In genomic region chr1:40058097-40058452, GRCh38 we compare ENCODE assay signal across 12 cellular contexts. TPM values are rescaled to one million over a fixed set of nuclear protein-coding genes. Genes with fewer than 3 reads are reported as not detected.
DNase-seq lines count a peak whose midpoint lies in the region; ATAC-seq and TF ChIP-seq lines count a peak whose summit lies in the region.
"Had no signal": no experiment of that assay in that cellular context is flagged by ENCODE, and none has a peak within 500 bp of the region (broad histone marks: within the 10 kb centered on the region; RNA-seq: fewer than 3 reads in every experiment).

No MANE protein-coding gene starts in this region.

- in situ Hi-C loops in transverse colon (cut with MboI; ENCODE audit: low pct_ligation_motif_present in 1 of 4, low pct_unique_long_range_greater_than_20kb in 1 of 4, low sequenced_read_pairs in 3 of 4), result no loop called here

- DNase-seq in activated naive CD4-positive, alpha-beta T cell (lab: John Stamatoyannopoulos, UW), result no peak
- DNase-seq in activated CD4-positive, alpha-beta memory T cell treated with anti-CD3 and anti-CD28 coated beads, Interleukin-2, amount 10 ng/mL, durations not matched to agents 7 days and 5 days, result no peak
- DNase-seq in right lobe of liver (no peak), transverse colon (no peak), NCI-H510A (lab: John Stamatoyannopoulos, UW) (no peak), NAMALWA (ENCODE audit: low spot score) (no peak), SKM-1 treated with dmso at 0.1 percent for 144 hours (lab: John Stamatoyannopoulos, UW; ENCODE audit: unreplicated experiment) (no peak)
- DNase-seq: GDM1, GOT3, posterior cingulate gyrus had no signal

- no peak for TF ChIP-seq CTCF in right lobe of liver (IDR thresholded peaks at IDR 0.05)
- no peak for TF ChIP-seq CTCF in transverse colon (IDR thresholded peaks at IDR 0.05)

- ATAC-seq in right lobe of liver, result no peak

- H3K36me3 Mint-ChIP-seq in activated naive CD4-positive, alpha-beta T cell treated with anti-CD3 and anti-CD28 coated beads, Interleukin-2, amount 50 U/mL, for 24 hours, result peaks cover 29% of the 10 kb centered on the region
- peaks cover 85% of the 10 kb centered on the region for H3K36me3 Mint-ChIP-seq in activated CD4-positive, alpha-beta memory T cell treated with anti-CD3 and anti-CD28 coated beads, Interleukin-2, amount 10 ng/mL, durations not matched to agents 7 days and 5 days (ENCODE audit: low read depth)

- H3K9me3 ChIP-seq in right lobe of liver, result no peaks in the 10 kb centered on the region
- no peaks in the 10 kb centered on the region for H3K9me3 ChIP-seq in transverse colon

- peak overlapping the region; percentile 90 for H3K27ac Mint-ChIP-seq in activated naive CD4-positive, alpha-beta T cell treated with anti-CD3 and anti-CD28 coated beads, Interleukin-2, amount 50 U/mL, for 24 hours
- peak overlapping the region; percentile 88 for H3K27ac Mint-ChIP-seq in activated CD4-positive, alpha-beta memory T cell treated with anti-CD3 and anti-CD28 coated beads, Interleukin-2, amount 10 ng/mL, durations not matched to agents 7 days and 5 days

- H3K4me1 Mint-ChIP-seq in activated naive CD4-positive, alpha-beta T cell treated with anti-CD3 and anti-CD28 coated beads, Interleukin-2, amount 50 U/mL, for 24 hours, result peaks cover 94% of the 10 kb centered on the region
- H3K4me1 Mint-ChIP-seq in activated CD4-positive, alpha-beta memory T cell treated with anti-CD3 and anti-CD28 coated beads, Interleukin-2, amount 10 ng/mL, durations not matched to agents 7 days and 5 days, result peaks cover 90% of the 10 kb centered on the region

- POLR2A ChIA-PET in activated CD4-positive, alpha-beta memory T cell treated with anti-CD3 and anti-CD28 coated beads, Interleukin-2, amount 10 ng/mL, durations not matched to agents 7 days and 5 days (lab: Charles Lee), result interaction anchor here (1.0 to 12.8 kb wide), 3 partner anchors 12 to 16 kb away, joined by 3 to 253 read pairs (median 13); partner anchors contain the start of gene CAP1

- H3K36me3 ChIP-seq in right lobe of liver, result peaks cover 0 to 34% (median 9%) of the 10 kb centered on the region in 4 donors
- H3K36me3 ChIP-seq in transverse colon, result peaks cover 0 to 26% (median 12%) of the 10 kb centered on the region in 4 donors

- WGBS in right lobe of liver (ENCODE audit: insufficient coverage, low coverage, low lambda C conversion rate, missing lambda C conversion rate), result 73% methylated on average over 1 of the region's 1 CpG
- 89% methylated on average over 1 of the region's 1 CpG; no CpG with 5 or more reads in 1 of the 2 donors for WGBS in transverse colon (ENCODE audit: low coverage in 1 of 2), 2 donors

- TF ChIP-seq EP300 in transverse colon (IDR thresholded peaks at IDR 0.05; ENCODE audit: low read depth), result no peak

- H3K27me3 ChIP-seq in right lobe of liver, result no peaks in the 10 kb centered on the region
- H3K27me3 ChIP-seq in transverse colon, result no peaks in the 10 kb centered on the region

- H3K27me3 Mint-ChIP-seq in activated naive CD4-positive, alpha-beta T cell treated with anti-CD3 and anti-CD28 coated beads, Interleukin-2, amount 50 U/mL, for 24 hours, result no peaks in the 10 kb centered on the region
- no peaks in the 10 kb centered on the region for H3K27me3 Mint-ChIP-seq in activated CD4-positive, alpha-beta memory T cell treated with anti-CD3 and anti-CD28 coated beads, Interleukin-2, amount 10 ng/mL, durations not matched to agents 7 days and 5 days

- no peaks in the 10 kb centered on the region for H3K9me3 Mint-ChIP-seq in activated naive CD4-positive, alpha-beta T cell treated with anti-CD3 and anti-CD28 coated beads, Interleukin-2, amount 50 U/mL, for 24 hours
- no peaks in the 10 kb centered on the region for H3K9me3 Mint-ChIP-seq in activated CD4-positive, alpha-beta memory T cell treated with anti-CD3 and anti-CD28 coated beads, Interleukin-2, amount 10 ng/mL, durations not matched to agents 7 days and 5 days

- peak overlapping the region; percentile 82 for H3K4me3 Mint-ChIP-seq in activated naive CD4-positive, alpha-beta T cell treated with anti-CD3 and anti-CD28 coated beads, Interleukin-2, amount 50 U/mL, for 24 hours
- no peak overlapping the region for H3K4me3 Mint-ChIP-seq in activated CD4-positive, alpha-beta memory T cell treated with anti-CD3 and anti-CD28 coated beads, Interleukin-2, amount 10 ng/mL, durations not matched to agents 7 days and 5 days

- H3K27ac ChIP-seq in right lobe of liver, result peak overlapping the region; percentile 12 to 41 (median 38)
- peak overlapping the region; percentile 78 to 80 (median 80) for H3K27ac ChIP-seq in transverse colon
- H3K27ac ChIP-seq: KMS-11 had no signal

- no peak for TF ChIP-seq POLR2A in right lobe of liver (IDR thresholded peaks at IDR 0.05)
- no peak for TF ChIP-seq POLR2A in transverse colon (IDR thresholded peaks at IDR 0.05)

- H3K4me1 ChIP-seq in right lobe of liver (peaks cover 0 to 20% (median 6%) of the 10 kb centered on the region in 4 donors), transverse colon (peaks cover 36 to 87% (median 48%) of the 10 kb centered on the region in 4 donors)

- intact Hi-C loops in right lobe of liver (cut with DNase I) (no loop called here), transverse colon (cut with DNase I; ENCODE audit: low total_unique reads) (no loop called here)

- CTCF ChIA-PET in activated CD4-positive, alpha-beta memory T cell treated with anti-CD3 and anti-CD28 coated beads, Interleukin-2, amount 10 ng/mL, durations not matched to agents 7 days and 5 days (lab: Charles Lee), result interaction anchor here (1.0 to 1.6 kb wide), 6 partner anchors 11 to 25 kb away, joined by 3 to 6 read pairs (median 5); no protein-coding TSS in a partner anchor

- H3K4me3 ChIP-seq in right lobe of liver (no peak overlapping the region), transverse colon (no peak overlapping the region)

RNA-seq across cellular contexts. Expression of gene CAP1, which starts 17.5 kb away (rescaled TPM):
- total RNA-seq in activated CD4-positive, alpha-beta memory T cell treated with anti-CD3 and anti-CD28 coated beads, Interleukin-2, amount 10 ng/mL, durations not matched to agents 7 days and 5 days, result 100 to 1,000 TPM; 890 to 908 TPM
- total RNA-seq in right lobe of liver (100 to 1,000 TPM in 5 of 6 experiments, 10 to 100 TPM in 1; 93.1 to 152 (median 128) TPM), transverse colon (100 to 1,000 TPM in 3 of 4 donors, 10 to 100 TPM in 1; 81.0 to 290 (median 238) TPM)

RNA-seq across cellular contexts. Expression of gene PPT1, which starts 39.0 kb away (rescaled TPM):
- 10 to 100 TPM; 76.9 to 83.4 TPM for total RNA-seq in activated CD4-positive, alpha-beta memory T cell treated with anti-CD3 and anti-CD28 coated beads, Interleukin-2, amount 10 ng/mL, durations not matched to agents 7 days and 5 days
- 10 to 100 TPM; 16.5 to 47.8 (median 33.1) TPM for total RNA-seq in right lobe of liver
- total RNA-seq in transverse colon, result 10 to 100 TPM in 3 of 4 donors, 1 to 10 TPM in 1; 6.4 to 28.9 (median 18.0) TPM
